8 cellular contexts compared by ENCODE assay signal in genomic region chr20:24781061-24781980, GRCh38.
DNase-seq lines count a peak whose midpoint lies in the region; ATAC-seq lines count a peak whose summit lies in the region.

No MANE protein-coding gene starts in this region.

- H3K9ac ChIP-seq in mesendoderm (ENCODE audit: low read length), result no peak overlapping the region

- H3K79me2 ChIP-seq in mesendoderm (ENCODE audit: control insufficient read depth, insufficient read depth, low read length), result no peaks in the 10 kb centered on the region

- no peak overlapping the region for H3K56ac ChIP-seq in mesendoderm (ENCODE audit: low read length)

- WGBS in mesendoderm (ENCODE audit: extremely low coverage, insufficient coverage, low lambda C conversion rate), result no CpG with 5 or more reads among the region's 13 CpGs

- no peaks in the 10 kb centered on the region for H3K27me3 ChIP-seq in mesendoderm (ENCODE audit: insufficient read depth, low read length, poor library complexity)

- no peak overlapping the region for H2BK5ac ChIP-seq in mesendoderm (ENCODE audit: low read length)

- no peak overlapping the region for H2AK5ac ChIP-seq in mesendoderm (ENCODE audit: low read length)

- peaks cover 0 to 2% of the 10 kb centered on the region in 2 donors for H3K4me1 Mint-ChIP-seq in effector memory CD8-positive, alpha-beta T cell (ENCODE audit: low read depth in 2 of 2)

- H3K23ac ChIP-seq in mesendoderm (ENCODE audit: low read length), result no peak overlapping the region

- no peaks in the 10 kb centered on the region for H3K36me3 ChIP-seq in mesendoderm (ENCODE audit: control insufficient read depth, insufficient read depth, low read length)

- no peak overlapping the region for H4K5ac ChIP-seq in mesendoderm (ENCODE audit: low read length)

- no peak overlapping the region for H3K4me3 ChIP-seq in mesendoderm (ENCODE audit: low read length)

- H4K8ac ChIP-seq in mesendoderm (ENCODE audit: low read depth, low read length), result no peak overlapping the region

- no peaks in the 10 kb centered on the region for H3K79me1 ChIP-seq in mesendoderm (ENCODE audit: low read length)

- H3K4me3 Mint-ChIP-seq in effector memory CD8-positive, alpha-beta T cell, result no peak overlapping the region

- no peak overlapping the region for H3K4ac ChIP-seq in mesendoderm (ENCODE audit: low read depth, low read length)

- no peaks in the 10 kb centered on the region for H3K9me3 Mint-ChIP-seq in effector memory CD8-positive, alpha-beta T cell

- DNase-seq in activated T-cell treated with anti-CD3 and anti-CD28 coated beads, Interleukin-2, amount 50 U/mL, for 1 hour, result peak; percentile 16
- no peak for DNase-seq in activated T-cell treated with anti-CD3 and anti-CD28 coated beads for 4 hours
- DNase-seq in NCI-H446 treated with DMSO at 0.1 percent for 48 hours (lab: John Stamatoyannopoulos, UW), result peak; percentile 84
- peak in 46 of 61 donors; percentile 9 to 73 (median 37) for DNase-seq in caudate nucleus (lab: John Stamatoyannopoulos, UW)
- peak; percentile 29 for DNase-seq in mesendoderm
- DNase-seq in effector memory CD8-positive, alpha-beta T cell, result no peak
- DNase-seq in GM19238 (ENCODE audit: insufficient read length, low spot score), result no peak

- H3K4me2 ChIP-seq in mesendoderm (ENCODE audit: low read length), result no peak overlapping the region

- H2BK15ac ChIP-seq in mesendoderm (replicated peaks; ENCODE audit: low read depth), result no peak overlapping the region

- H3K4me1 ChIP-seq in mesendoderm (ENCODE audit: control insufficient read depth, low read depth, low read length), result no peaks in the 10 kb centered on the region

- H3K18ac ChIP-seq in mesendoderm (ENCODE audit: low read length), result no peak overlapping the region

- H3K27me3 Mint-ChIP-seq in effector memory CD8-positive, alpha-beta T cell, result peaks cover 40 to 68% of the 10 kb centered on the region in 2 donors

- H3K27ac ChIP-seq in caudate nucleus (ENCODE audit: low read depth, low read length) (no peak overlapping the region), mesendoderm (ENCODE audit: low read depth, low read length) (no peak overlapping the region)

- H3K27ac Mint-ChIP-seq in effector memory CD8-positive, alpha-beta T cell, result peak overlapping the region in 1 of 2 donors; percentile 55

- no peaks in the 10 kb centered on the region for H3K36me3 Mint-ChIP-seq in effector memory CD8-positive, alpha-beta T cell (ENCODE audit: insufficient read depth)

- H2BK120ac ChIP-seq in mesendoderm (ENCODE audit: low read depth, low read length), result no peak overlapping the region

- no peak for ATAC-seq in effector memory CD8-positive, alpha-beta T cell (replicated peaks)
- no peak for ATAC-seq in HG03469 (IDR thresholded peaks at IDR 0.05; ENCODE audit: unreplicated experiment)

Comparison
In these comparisons a context has a peak if more than half of its experiments do, and no peak if none do; other contexts are left out.
1. DNase-seq: peak in activated T-cell treated with anti-CD3 and anti-CD28 coated beads, Interleukin-2, amount 50 U/mL, for 1 hour (single experiment), NCI-H446 treated with DMSO at 0.1 percent for 48 hours (single experiment), caudate nucleus (46 of 61) and mesendoderm (single experiment); none in activated T-cell treated with anti-CD3 and anti-CD28 coated beads for 4 hours (single experiment), effector memory CD8-positive, alpha-beta T cell (0 of 3) and GM19238 (single experiment).